ENCODE assay signal across 1 cellular context in the genomic region with DNA sequence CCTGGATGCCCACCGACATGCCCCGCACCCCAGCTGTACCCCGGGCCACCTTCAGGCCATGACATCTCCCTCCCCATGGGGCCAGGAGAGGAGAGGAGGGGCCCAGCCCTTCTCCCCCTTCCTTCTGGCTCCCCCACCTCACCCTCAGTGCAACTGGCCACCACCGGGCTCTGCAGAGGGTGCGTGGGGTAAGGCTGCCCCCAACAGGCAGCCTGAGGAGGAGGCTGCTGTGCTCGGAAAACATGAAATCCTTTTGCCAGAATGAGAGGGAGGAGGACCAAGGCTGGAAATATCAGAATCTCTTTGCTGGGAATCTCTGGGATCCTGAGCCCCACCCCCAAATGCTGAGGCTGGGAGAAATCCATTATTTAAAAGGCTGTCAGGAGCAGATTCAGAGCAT.
TF ChIP-seq lines count a peak whose summit lies in the region.

No MANE protein-coding gene starts in this region.

TF ChIP-seq in IMR-90, 13 proteins besides CTCF, POLR2A, EP300 and RAD21 (continued from another document):
- TF ChIP-seq, protein P1, sequence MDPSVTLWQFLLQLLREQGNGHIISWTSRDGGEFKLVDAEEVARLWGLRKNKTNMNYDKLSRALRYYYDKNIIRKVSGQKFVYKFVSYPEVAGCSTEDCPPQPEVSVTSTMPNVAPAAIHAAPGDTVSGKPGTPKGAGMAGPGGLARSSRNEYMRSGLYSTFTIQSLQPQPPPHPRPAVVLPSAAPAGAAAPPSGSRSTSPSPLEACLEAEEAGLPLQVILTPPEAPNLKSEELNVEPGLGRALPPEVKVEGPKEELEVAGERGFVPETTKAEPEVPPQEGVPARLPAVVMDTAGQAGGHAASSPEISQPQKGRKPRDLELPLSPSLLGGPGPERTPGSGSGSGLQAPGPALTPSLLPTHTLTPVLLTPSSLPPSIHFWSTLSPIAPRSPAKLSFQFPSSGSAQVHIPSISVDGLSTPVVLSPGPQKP (IDR thresholded peaks at IDR 0.05; ENCODE audit: borderline replicate concordance, low read depth, low read length): no peak
- TF ChIP-seq MAZ (IDR thresholded peaks at IDR 0.05; ENCODE audit: borderline replicate concordance, low read depth, low read length) (no peak), SMC3 (IDR thresholded peaks at IDR 0.05; ENCODE audit: low read depth, low read length) (no peak), RFX5 (IDR thresholded peaks at IDR 0.05; ENCODE audit: low read depth, low read length) (no peak), NFE2L2 (IDR thresholded peaks at IDR 0.05; ENCODE audit: low read depth, low read length) (no peak), RCOR1 (IDR thresholded peaks at IDR 0.05; ENCODE audit: insufficient replicate concordance, low read length) (no peak), MXI1 (IDR thresholded peaks at IDR 0.05; ENCODE audit: borderline replicate concordance, low read depth, low read length) (no peak), CHD1 (IDR thresholded peaks at IDR 0.05; ENCODE audit: low read depth, low read length) (no peak), BHLHE40 (IDR thresholded peaks at IDR 0.05; ENCODE audit: low read depth, low read length) (no peak), FOS (IDR thresholded peaks at IDR 0.05; ENCODE audit: low read depth, low read length) (no peak)
- TF ChIP-seq, protein P2, sequence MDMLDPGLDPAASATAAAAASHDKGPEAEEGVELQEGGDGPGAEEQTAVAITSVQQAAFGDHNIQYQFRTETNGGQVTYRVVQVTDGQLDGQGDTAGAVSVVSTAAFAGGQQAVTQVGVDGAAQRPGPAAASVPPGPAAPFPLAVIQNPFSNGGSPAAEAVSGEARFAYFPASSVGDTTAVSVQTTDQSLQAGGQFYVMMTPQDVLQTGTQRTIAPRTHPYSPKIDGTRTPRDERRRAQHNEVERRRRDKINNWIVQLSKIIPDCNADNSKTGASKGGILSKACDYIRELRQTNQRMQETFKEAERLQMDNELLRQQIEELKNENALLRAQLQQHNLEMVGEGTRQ (IDR thresholded peaks at IDR 0.05; ENCODE audit: low read depth, low read length): no peak
